In the genomic region with DNA sequence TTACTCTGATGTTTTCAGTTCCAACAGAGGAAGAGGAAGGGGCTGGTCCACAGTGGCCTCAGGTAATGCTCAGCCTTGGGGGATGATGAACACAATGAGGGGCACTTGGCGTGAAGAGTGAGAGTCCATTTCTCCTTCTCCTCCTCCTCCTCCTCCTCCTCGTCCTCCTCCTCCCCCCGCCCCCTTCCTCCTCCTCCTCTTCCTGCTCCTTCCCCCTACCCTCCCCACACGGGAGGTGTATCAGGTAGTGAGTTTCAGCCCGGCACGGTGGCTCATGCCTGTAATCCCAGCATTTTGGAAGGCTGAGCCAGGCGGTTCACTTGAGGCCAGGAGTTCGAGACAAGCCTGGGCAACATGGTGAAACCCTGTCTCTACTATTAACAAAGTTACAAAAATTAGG, we compare ENCODE assay signal across 3 cellular contexts.
TF ChIP-seq lines count a peak whose summit lies in the region.

No MANE protein-coding gene starts in this region.

TF ChIP-seq in A549, 52 proteins besides CTCF, POLR2A, EP300 and RAD21:
- no peak for TF ChIP-seq HDAC2 (IDR thresholded peaks at IDR 0.05)
- TF ChIP-seq GATA3 (IDR thresholded peaks at IDR 0.05; ENCODE audit: borderline replicate concordance): no peak
- TF ChIP-seq MAFK (IDR thresholded peaks at IDR 0.05; ENCODE audit: partially characterized antibody): no peak
- no peak for TF ChIP-seq CBX2 (IDR thresholded peaks at IDR 0.05; ENCODE audit: borderline replicate concordance, low read depth)
- TF ChIP-seq, protein P1, sequence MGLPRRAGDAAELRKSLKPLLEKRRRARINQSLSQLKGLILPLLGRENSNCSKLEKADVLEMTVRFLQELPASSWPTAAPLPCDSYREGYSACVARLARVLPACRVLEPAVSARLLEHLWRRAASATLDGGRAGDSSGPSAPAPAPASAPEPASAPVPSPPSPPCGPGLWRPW (IDR thresholded peaks at IDR 0.05): no peak

TF ChIP-seq in HCT116, 20 proteins besides CTCF, POLR2A, EP300 and RAD21:
- TF ChIP-seq EZH2phosphoT487 (IDR thresholded peaks at IDR 0.05; ENCODE audit: borderline replicate concordance): no peak
- TF ChIP-seq, protein P2, sequence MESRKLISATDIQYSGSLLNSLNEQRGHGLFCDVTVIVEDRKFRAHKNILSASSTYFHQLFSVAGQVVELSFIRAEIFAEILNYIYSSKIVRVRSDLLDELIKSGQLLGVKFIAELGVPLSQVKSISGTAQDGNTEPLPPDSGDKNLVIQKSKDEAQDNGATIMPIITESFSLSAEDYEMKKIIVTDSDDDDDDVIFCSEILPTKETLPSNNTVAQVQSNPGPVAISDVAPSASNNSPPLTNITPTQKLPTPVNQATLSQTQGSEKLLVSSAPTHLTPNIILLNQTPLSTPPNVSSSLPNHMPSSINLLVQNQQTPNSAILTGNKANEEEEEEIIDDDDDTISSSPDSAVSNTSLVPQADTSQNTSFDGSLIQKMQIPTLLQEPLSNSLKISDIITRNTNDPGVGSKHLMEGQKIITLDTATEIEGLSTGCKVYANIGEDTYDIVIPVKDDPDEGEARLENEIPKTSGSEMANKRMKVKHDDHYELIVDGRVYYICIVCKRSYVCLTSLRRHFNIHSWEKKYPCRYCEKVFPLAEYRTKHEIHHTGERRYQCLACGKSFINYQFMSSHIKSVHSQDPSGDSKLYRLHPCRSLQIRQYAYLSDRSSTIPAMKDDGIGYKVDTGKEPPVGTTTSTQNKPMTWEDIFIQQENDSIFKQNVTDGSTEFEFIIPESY (IDR thresholded peaks at IDR 0.05; ENCODE audit: extremely low read depth, insufficient replicate concordance, low read length): no peak
- no peak for TF ChIP-seq ZNF274 (IDR thresholded peaks at IDR 0.05; ENCODE audit: low read depth, low read length)
- no peak for TF ChIP-seq EGR1 (IDR thresholded peaks at IDR 0.05; ENCODE audit: low read depth)
- TF ChIP-seq POLR2AphosphoS5 (IDR thresholded peaks at IDR 0.05; ENCODE audit: low read depth, low read length): no peak
- TF ChIP-seq, protein P3, sequence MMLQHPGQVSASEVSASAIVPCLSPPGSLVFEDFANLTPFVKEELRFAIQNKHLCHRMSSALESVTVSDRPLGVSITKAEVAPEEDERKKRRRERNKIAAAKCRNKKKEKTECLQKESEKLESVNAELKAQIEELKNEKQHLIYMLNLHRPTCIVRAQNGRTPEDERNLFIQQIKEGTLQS (IDR thresholded peaks at IDR 0.05): no peak
- TF ChIP-seq EZH2 (IDR thresholded peaks at IDR 0.05): no peak
- TF ChIP-seq TCF7L2 (IDR thresholded peaks at IDR 0.05; ENCODE audit: borderline replicate concordance, extremely low read depth, insufficient read depth, insufficient read length): no peak
- no peak for TF ChIP-seq JUND (IDR thresholded peaks at IDR 0.05)

TF ChIP-seq in endothelial cell of umbilical vein, 7 proteins besides CTCF, POLR2A, EP300 and RAD21:
- no peak for TF ChIP-seq GATA2 (IDR thresholded peaks at IDR 0.05; ENCODE audit: insufficient read depth, insufficient read length, low read depth, low read length)
- TF ChIP-seq, protein P4, sequence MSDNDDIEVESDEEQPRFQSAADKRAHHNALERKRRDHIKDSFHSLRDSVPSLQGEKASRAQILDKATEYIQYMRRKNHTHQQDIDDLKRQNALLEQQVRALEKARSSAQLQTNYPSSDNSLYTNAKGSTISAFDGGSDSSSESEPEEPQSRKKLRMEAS (IDR thresholded peaks at IDR 0.05; ENCODE audit: insufficient read depth, insufficient read length): no peak
- TF ChIP-seq JUN (IDR thresholded peaks at IDR 0.05; ENCODE audit: borderline replicate concordance, insufficient read depth, insufficient read length, low read depth): no peak
- no peak for TF ChIP-seq FOS (IDR thresholded peaks at IDR 0.05; ENCODE audit: borderline replicate concordance, insufficient read depth, low read length)
- no peak for TF ChIP-seq MYC (IDR thresholded peaks at IDR 0.05; ENCODE audit: low read depth, low read length)
- TF ChIP-seq POLR2AphosphoS5 (IDR thresholded peaks at IDR 0.05; ENCODE audit: insufficient read depth, low read depth, low read length): no peak
- no peak for TF ChIP-seq EZH2 (IDR thresholded peaks at IDR 0.05; ENCODE audit: borderline replicate concordance, low read depth, low read length, severe bottlenecking)
